In genomic region chr3:87218560-87218959, GRCh38 we compare ENCODE assay signal across 1 cellular context.
A peak's percentile ranks its signal among the peaks of the same experiment; 100 is the strongest.
TF ChIP-seq lines count a peak whose summit lies in the region.

No MANE protein-coding gene starts in this region.

TF ChIP-seq in HepG2, 621 proteins besides CTCF, POLR2A, EP300 and RAD21:
- TF ChIP-seq SPEN (CRISPR knock-in tag; IDR thresholded peaks at IDR 0.05; ENCODE audit: low read depth) (no peak), MAFK (conservative IDR thresholded peaks at IDR 0.05 in 1 of 2, IDR thresholded peaks at IDR 0.05 in 1 of 2; ENCODE audit: low read length in 2 of 2) (peak; percentile 62 to 72; a peak in 3 of 4 replicates), TSC22D2 (CRISPR knock-in tag; IDR thresholded peaks at IDR 0.05; ENCODE audit: borderline replicate concordance) (no peak), THAP8 (CRISPR knock-in tag; IDR thresholded peaks at IDR 0.05; ENCODE audit: borderline replicate concordance) (no peak), MAFF (IDR thresholded peaks at IDR 0.05; ENCODE audit: low read depth, low read length) (peak; percentile 78), ZGPAT (CRISPR knock-in tag; IDR thresholded peaks at IDR 0.05) (no peak), ZNF720 (CRISPR knock-in tag; IDR thresholded peaks at IDR 0.05) (no peak), CBX5 (CRISPR knock-in tag; IDR thresholded peaks at IDR 0.05; ENCODE audit: borderline replicate concordance) (no peak), ZBTB33 (CRISPR knock-in tag; IDR thresholded peaks at IDR 0.05) (no peak), RBM39 (IDR thresholded peaks at IDR 0.05; ENCODE audit: low read depth, low read length, poor library complexity, severe bottlenecking) (no peak), ZBED4 (CRISPR knock-in tag; IDR thresholded peaks at IDR 0.05; ENCODE audit: borderline replicate concordance) (no peak), PAXIP1 (CRISPR knock-in tag; conservative IDR thresholded peaks at IDR 0.05) (no peak), HES4 (CRISPR knock-in tag; IDR thresholded peaks at IDR 0.05; ENCODE audit: borderline replicate concordance) (no peak)
